ENCODE assay signal across 7 cellular contexts in genomic region chr2:89938741-89939140, GRCh38.
DNase-seq lines count a peak whose midpoint lies in the region; ATAC-seq and TF ChIP-seq lines count a peak whose summit lies in the region.
"Not testable (repeated sequence)": the region's sequence is repeated elsewhere in the genome, so short reads cannot be mapped to it uniquely, and the experiment has no call there.

No MANE protein-coding gene starts in this region.

- peak; percentile 47 for TF ChIP-seq CTCF in GM12872 (IDR thresholded peaks at IDR 0.05; ENCODE audit: insufficient read depth, low read depth, low read length)

- DNase-seq in Right ventricle myocardium inferior (ENCODE audit: missing footprints), result not testable (repeated sequence)

- intact Hi-C loops in Right ventricle myocardium inferior (cut with DNase I), result not testable (repeated sequence)

- ATAC-seq in GM19025 (IDR thresholded peaks at IDR 0.05; ENCODE audit: low read depth, unreplicated experiment), result peak; percentile 93
- ATAC-seq in GM21576 (IDR thresholded peaks at IDR 0.05; ENCODE audit: unreplicated experiment), result peak; percentile 97
- ATAC-seq in HG02970 (IDR thresholded peaks at IDR 0.05; ENCODE audit: low FRiP score, unreplicated experiment), result peak; percentile 98
- peak; percentile 91 for ATAC-seq in HG03460 (IDR thresholded peaks at IDR 0.05; ENCODE audit: unreplicated experiment)
- ATAC-seq in SK-N-SH treated with all-trans-retinoic acid at 6 μM for 48 hours, result peak; percentile 78
- peak; percentile 39 for ATAC-seq in Right ventricle myocardium inferior

Comparison
In these comparisons a context has a peak if more than half of its experiments do, and no peak if none do; other contexts are left out.
1. ATAC-seq: peak in every context shown above with its lines; median percentile 98 in HG02970; 97 in GM21576; 93 in GM19025; 91 in HG03460; 78 in SK-N-SH treated with all-trans-retinoic acid at 6 μM for 48 hours; 39 in Right ventricle myocardium inferior.